ENCODE assay signal across 9 cellular contexts in genomic region chr11:66112640-66113098, GRCh38. TPM values are rescaled to one million over a fixed set of nuclear protein-coding genes. Genes with fewer than 3 reads are reported as not detected.
A peak's percentile ranks its signal among the peaks of the same experiment; 100 is the strongest.
DNase-seq lines count a peak whose midpoint lies in the region; ATAC-seq, FAIRE-seq and TF ChIP-seq lines count a peak whose summit lies in the region.
"Had no signal": no experiment of that assay in that cellular context is flagged by ENCODE, and none has a peak within 500 bp of the region (broad histone marks: within the 10 kb centered on the region; RNA-seq: fewer than 3 reads in every experiment).

No MANE protein-coding gene starts in this region.

- H4K20me1 ChIP-seq in PC-3 (ENCODE audit: low read length) (no peaks in the 10 kb centered on the region), endothelial cell of umbilical vein (replicated peaks; ENCODE audit: control insufficient read depth, extremely low read depth, insufficient read depth, low read length) (no peaks in the 10 kb centered on the region)

- intact Hi-C loops in PC-3 (cut with micrococcal nuclease), result loop anchor here (5.0 kb wide), 1 partner anchor 40 kb away; the partner anchor contains the start of gene PACS1
- intact Hi-C loops in endothelial cell of umbilical vein (cut with micrococcal nuclease), result loop anchor here (5.0 kb wide), 1 partner anchor 40 kb away; the partner anchor contains the start of gene PACS1

- H3K4me3 ChIP-seq in GM12865 (ENCODE audit: low read depth, low read length), result peak overlapping the region; percentile 49; the same call in 1 of the 2 replicates
- H3K4me3 ChIP-seq in PC-3 (ENCODE audit: low read length), result peak overlapping the region; percentile 54
- H3K4me3 ChIP-seq in endothelial cell of umbilical vein (replicated peaks in 1 of 3; ENCODE audit: insufficient read depth in 1 of 3, low read depth in 1 of 3, low read length in 3 of 3), result no peak overlapping the region

- H3K79me2 ChIP-seq in PC-3 (ENCODE audit: low read length) (peaks cover 71% of the 10 kb centered on the region), endothelial cell of umbilical vein (ENCODE audit: control insufficient read depth, insufficient read depth, low read length) (peaks cover 9% of the 10 kb centered on the region)

- BruUV-seq in PC-3 (replicated peaks; lab: Mats Ljungman, UMichigan), result no TSS peak
- BruUV-seq in endothelial cell of umbilical vein (replicated peaks; lab: Mats Ljungman, UMichigan), result no TSS peak

- TF ChIP-seq POLR2A in endothelial cell of umbilical vein (IDR thresholded peaks at IDR 0.05; ENCODE audit: low read depth, low read length), result no peak

- H3K4me1 ChIP-seq in PC-3 (ENCODE audit: insufficient read depth, low read length) (peaks cover 56% of the 10 kb centered on the region), endothelial cell of umbilical vein (ENCODE audit: control insufficient read depth, extremely low read depth, insufficient read depth, low read length) (peaks cover 47% of the 10 kb centered on the region)

- peak overlapping the region; percentile 95 for H3K27ac ChIP-seq in PC-3 (ENCODE audit: low read length)
- peak overlapping the region; percentile 54 for H3K27ac ChIP-seq in endothelial cell of umbilical vein (ENCODE audit: insufficient read depth, low read depth, low read length)

- dilution Hi-C loops in endothelial cell of umbilical vein (cut with MboI; ENCODE audit: extremely low pct_ligation_motif_present, low sequenced_read_pairs), result no loop called here

- H3K9me2 ChIP-seq in PC-3 (replicated peaks; ENCODE audit: low read length), result no peaks in the 10 kb centered on the region

- no peaks in the 10 kb centered on the region for H3K27me3 ChIP-seq in PC-3 (ENCODE audit: low read length)
- no peaks in the 10 kb centered on the region for H3K27me3 ChIP-seq in endothelial cell of umbilical vein (ENCODE audit: control insufficient read depth in 2 of 2, insufficient read depth in 2 of 2, low read length in 2 of 2)

- DNase-seq in GM12865 (ENCODE audit: low read depth) (peak; percentile 78), PC-3 (peak; percentile 92), endothelial cell of umbilical vein (ENCODE audit: low read depth, low spot score) (peak; percentile 87), pons (ENCODE audit: low spot score) (peak; percentile 29), RKO (ENCODE audit: low spot score) (no peak), Kasumi-1 (lab: John Stamatoyannopoulos, UW) (no peak), DMS114 treated with DMSO at 0.1 percent for 48 hours (lab: John Stamatoyannopoulos, UW; ENCODE audit: unreplicated experiment) (no peak)
- DNase-seq in activated effector memory CD4-positive, alpha-beta T cell treated with Interleukin-2 at 50 U/mL for 16 hours, result no peak
- DNase-seq: activated CD4-positive, alpha-beta T cell treated with anti-CD3 and anti-CD28 coated beads, Interleukin-2, amount 50 U/mL, for 1 hour had no signal

- H3F3A ChIP-seq in PC-3 (ENCODE audit: low read length, unreplicated experiment), result peaks cover 18% of the 10 kb centered on the region

- peak overlapping the region; percentile 60 for H3K9ac ChIP-seq in PC-3 (ENCODE audit: low read length)
- peak overlapping the region; percentile 32 for H3K9ac ChIP-seq in endothelial cell of umbilical vein (replicated peaks; ENCODE audit: extremely low read depth, insufficient read depth, low read length)

- peak; percentile 57 for ATAC-seq in PC-3

- H2AFZ ChIP-seq in PC-3 (ENCODE audit: low read length) (no peak overlapping the region), endothelial cell of umbilical vein (ENCODE audit: low read depth, low read length) (no peak overlapping the region)

- H3K36me3 ChIP-seq in PC-3 (ENCODE audit: low read depth, low read length) (no peaks in the 10 kb centered on the region), endothelial cell of umbilical vein (ENCODE audit: control insufficient read depth in 2 of 2, extremely low read depth in 1 of 2, insufficient read depth in 2 of 2, low read length in 2 of 2) (no peaks in the 10 kb centered on the region)

- TF ChIP-seq CTCF in GM12865 (IDR thresholded peaks at IDR 0.05; ENCODE audit: insufficient read depth, low read depth, low read length, missing control alignments) (no peak), PC-3 (conservative IDR thresholded peaks at IDR 0.05; ENCODE audit: low read depth, low read length) (no peak), endothelial cell of umbilical vein (IDR thresholded peaks at IDR 0.05; ENCODE audit: extremely low read depth in 1 of 2, insufficient read depth in 1 of 2, low read depth in 1 of 2, low read length in 2 of 2) (no peak)

- H3K4me2 ChIP-seq in PC-3 (ENCODE audit: low read length), result peak overlapping the region; percentile 83
- peak overlapping the region; percentile 61 for H3K4me2 ChIP-seq in endothelial cell of umbilical vein (ENCODE audit: insufficient read depth, low read length)

- H3K9me3 ChIP-seq in PC-3 (ENCODE audit: low read length), result no peaks in the 10 kb centered on the region
- no peaks in the 10 kb centered on the region for H3K9me3 ChIP-seq in endothelial cell of umbilical vein (replicated peaks; ENCODE audit: control insufficient read depth, insufficient read depth, low read length)

- H3K9me1 ChIP-seq in endothelial cell of umbilical vein (replicated peaks; ENCODE audit: control insufficient read depth, extremely low read depth, insufficient read depth, low read length), result no peaks in the 10 kb centered on the region

- POLR2A ChIA-PET in PC-3 (lab: Charles Lee; ENCODE audit: unreplicated experiment), result interaction anchor here (0.5 kb wide), 1 partner anchor 42 kb away, joined by 3 read pairs; no protein-coding TSS in a partner anchor
- POLR2A ChIA-PET in endothelial cell of umbilical vein (lab: Charles Lee), result no interaction called here

- FAIRE-seq in endothelial cell of umbilical vein (lab: Jason Lieb, UNC), result peak; percentile 75

- CTCF ChIA-PET in PC-3 (lab: Charles Lee) (no interaction called here), endothelial cell of umbilical vein (lab: Charles Lee) (interaction anchor here (0.6 to 1.8 kb wide), 3 partner anchors 11 to 24 kb away, joined by 3 to 5 read pairs (median 4); no protein-coding TSS in a partner anchor)

TF ChIP-seq in endothelial cell of umbilical vein, 7 proteins besides CTCF, POLR2A, EP300 and RAD21:
- TF ChIP-seq POLR2AphosphoS5 (IDR thresholded peaks at IDR 0.05; ENCODE audit: insufficient read depth, low read depth, low read length) (peak; percentile 15), MAX (IDR thresholded peaks at IDR 0.05; ENCODE audit: insufficient read depth, insufficient read length) (no peak), MYC (IDR thresholded peaks at IDR 0.05; ENCODE audit: low read depth, low read length) (no peak), JUN (IDR thresholded peaks at IDR 0.05; ENCODE audit: borderline replicate concordance, insufficient read depth, insufficient read length, low read depth) (no peak), EZH2 (IDR thresholded peaks at IDR 0.05; ENCODE audit: borderline replicate concordance, low read depth, low read length, severe bottlenecking) (no peak), FOS (IDR thresholded peaks at IDR 0.05; ENCODE audit: borderline replicate concordance, insufficient read depth, low read length) (no peak), GATA2 (IDR thresholded peaks at IDR 0.05; ENCODE audit: insufficient read depth, insufficient read length, low read depth, low read length) (peak; percentile 44)
TF ChIP-seq in endothelial cell of umbilical vein: peak in this region for 2.

RNA-seq across cellular contexts. Expression of gene PACS1, which starts 42.6 kb away (rescaled TPM):
- total RNA-seq in PC-3 (2014; rRNA removed), result 28.7 and 31.5 TPM in 2 replicates
- 52.8 and 64.4 TPM in 2 replicates for total RNA-seq in endothelial cell of umbilical vein
- polyA plus RNA-seq in endothelial cell of umbilical vein, result 24.8 and 26.4 TPM in 2 replicates
- 25.8 and 31.1 TPM in 2 replicates for polyA plus RNA-seq in endothelial cell of umbilical vein (2011; cell fraction: cytosol; rRNA removed)
- 52.0 and 54.9 TPM in 2 replicates for polyA plus RNA-seq in endothelial cell of umbilical vein (2011; cell fraction: nucleus; rRNA removed)
- 53.6 and 59.1 TPM in 2 replicates for polyA plus RNA-seq in endothelial cell of umbilical vein (2012)
- polyA minus RNA-seq in endothelial cell of umbilical vein, result 60.0 and 67.9 TPM in 2 replicates
- 63.5 TPM for polyA minus RNA-seq in endothelial cell of umbilical vein (2011; cell fraction: cytosol; rRNA and poly(A)+ RNA removed)
- 63.3 and 93.6 TPM in 2 replicates for polyA minus RNA-seq in endothelial cell of umbilical vein (2011; cell fraction: nucleus; rRNA and poly(A)+ RNA removed)

Comparison
In these comparisons a context has a peak if more than half of its experiments do, and no peak if none do; other contexts are left out.
1. DNase-seq: peak in GM12865 (single experiment), PC-3 (single experiment), endothelial cell of umbilical vein (single experiment) and pons (single experiment); none in activated effector memory CD4-positive, alpha-beta T cell treated with Interleukin-2 at 50 U/mL for 16 hours (single experiment), RKO (single experiment), Kasumi-1 (0 of 2) and DMS114 treated with DMSO at 0.1 percent for 48 hours (single experiment).
2. H3K4me3 ChIP-seq: peak in GM12865 (single experiment) and PC-3 (single experiment); none in endothelial cell of umbilical vein (0 of 3).